In genomic region chr5:156182174-156182967, GRCh38 we compare ENCODE assay signal across 2 cellular contexts.
TF ChIP-seq lines count a peak whose summit lies in the region.

No MANE protein-coding gene starts in this region.

TF ChIP-seq in A549, 52 proteins besides CTCF, POLR2A, EP300 and RAD21 (continued from another document):
- no peak for TF ChIP-seq EHF (CRISPR knock-in tag; IDR thresholded peaks at IDR 0.05)
- peak; percentile 17; the same call in 1 of the 2 replicates for TF ChIP-seq FOSL2 (IDR thresholded peaks at IDR 0.05)
- peak; percentile 64 for TF ChIP-seq FOSL2 (CRISPR knock-in tag; IDR thresholded peaks at IDR 0.05)
- TF ChIP-seq BCL3 (IDR thresholded peaks at IDR 0.05) = no peak
- no peak for TF ChIP-seq POLR2AphosphoS2 (conservative IDR thresholded peaks at IDR 0.05; ENCODE audit: low read length)
- no peak for TF ChIP-seq ZNF302 (CRISPR knock-in tag; IDR thresholded peaks at IDR 0.05)
- TF ChIP-seq ZFP36 (IDR thresholded peaks at IDR 0.05; ENCODE audit: borderline replicate concordance, partially characterized antibody) = no peak
- TF ChIP-seq HOXB13 (CRISPR knock-in tag; IDR thresholded peaks at IDR 0.05; ENCODE audit: low read depth) = 0 out of 2 replicates have a peak, but pooled peaks have one; percentile 11
- TF ChIP-seq HDAC2 (IDR thresholded peaks at IDR 0.05) = no peak
- no peak for TF ChIP-seq PHF8 (IDR thresholded peaks at IDR 0.05; ENCODE audit: borderline replicate concordance, low read depth)
- TF ChIP-seq ELK1 (IDR thresholded peaks at IDR 0.05; ENCODE audit: low read depth, low read length) = no peak
- no peak for TF ChIP-seq JUN (IDR thresholded peaks at IDR 0.05)
- peak; percentile 52 for TF ChIP-seq USF2 (IDR thresholded peaks at IDR 0.05)
- TF ChIP-seq FOSB (CRISPR knock-in tag; IDR thresholded peaks at IDR 0.05) = no peak
- TF ChIP-seq CBX2 (IDR thresholded peaks at IDR 0.05; ENCODE audit: borderline replicate concordance, low read depth) = no peak

TF ChIP-seq in GM23338, 12 proteins besides CTCF, POLR2A, EP300 and RAD21 (continued from another document):
- TF ChIP-seq ZNF462 (CRISPR knock-in tag; IDR thresholded peaks at IDR 0.05) = no peak
